Comparison of ENCODE assay signal across 1 cellular context in the genomic region with DNA sequence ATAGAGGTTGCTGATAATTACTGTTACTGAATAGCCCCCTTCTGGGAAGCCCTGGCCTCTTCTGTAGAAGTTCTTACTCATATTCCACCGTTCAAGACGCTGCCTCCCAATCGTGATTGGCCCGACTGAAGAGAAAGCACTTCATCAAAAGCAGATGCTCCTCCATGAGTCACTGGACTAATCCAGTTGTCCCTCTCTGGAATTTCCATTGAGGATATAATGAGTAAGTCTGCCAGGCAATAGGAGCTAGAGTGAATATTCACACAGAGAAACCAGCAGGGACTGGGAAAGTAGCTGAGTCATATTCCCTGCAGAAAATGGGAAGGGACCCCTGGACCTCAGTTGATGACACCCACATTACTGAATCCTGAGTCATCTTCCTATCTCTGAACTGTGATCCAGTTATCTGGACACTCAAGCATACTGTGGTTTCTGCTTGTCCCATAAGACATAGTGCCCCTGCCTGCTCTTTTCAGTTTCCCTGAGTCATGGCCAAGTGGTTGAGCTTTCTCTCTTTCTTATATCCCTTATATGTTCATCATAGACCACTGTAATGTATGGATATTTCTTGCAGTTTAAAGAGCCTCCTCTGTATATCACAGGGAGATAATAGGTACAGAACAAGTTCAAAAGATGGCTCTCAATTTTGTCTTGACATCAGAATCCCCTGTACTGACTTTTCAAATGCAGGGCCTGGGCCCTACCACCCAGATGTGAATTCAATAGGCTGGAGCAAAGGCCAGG.
TF ChIP-seq lines count a peak whose summit lies in the region.

No MANE protein-coding gene starts in this region.

TF ChIP-seq in HepG2, 621 proteins besides CTCF, POLR2A, EP300 and RAD21 (continued from another document):
- TF ChIP-seq ZNF256 (CRISPR knock-in tag; conservative IDR thresholded peaks at IDR 0.05) (no peak), MAFK (conservative IDR thresholded peaks at IDR 0.05 in 1 of 2, IDR thresholded peaks at IDR 0.05 in 1 of 2; ENCODE audit: low read length in 2 of 2) (peak; percentile 37 to 54; a peak in 3 of 4 replicates), FOSL1 (CRISPR knock-in tag; IDR thresholded peaks at IDR 0.05; ENCODE audit: borderline replicate concordance) (0 out of 2 replicates have a peak, but pooled peaks have one; percentile 27), HNRNPL (IDR thresholded peaks at IDR 0.05; ENCODE audit: low read depth, low read length) (no peak), ATF3 (CRISPR knock-in tag; IDR thresholded peaks at IDR 0.05) (peak; percentile 75; the same call in 1 of the 2 replicates), NFE2L2 (IDR thresholded peaks at IDR 0.05; ENCODE audit: low read length) (peak; percentile 84), FOSL2 (CRISPR knock-in tag; IDR thresholded peaks at IDR 0.05) (peak; percentile 94), NFE2 (CRISPR knock-in tag; IDR thresholded peaks at IDR 0.05) (peak; percentile 62; the same call in 1 of the 2 replicates), MAFF (IDR thresholded peaks at IDR 0.05; ENCODE audit: low read depth, low read length) (peak; percentile 76), IKZF4 (CRISPR knock-in tag; IDR thresholded peaks at IDR 0.05; ENCODE audit: borderline replicate concordance, low read depth, not compliant biosample characterization) (no peak)
- TF ChIP-seq, protein P1, sequence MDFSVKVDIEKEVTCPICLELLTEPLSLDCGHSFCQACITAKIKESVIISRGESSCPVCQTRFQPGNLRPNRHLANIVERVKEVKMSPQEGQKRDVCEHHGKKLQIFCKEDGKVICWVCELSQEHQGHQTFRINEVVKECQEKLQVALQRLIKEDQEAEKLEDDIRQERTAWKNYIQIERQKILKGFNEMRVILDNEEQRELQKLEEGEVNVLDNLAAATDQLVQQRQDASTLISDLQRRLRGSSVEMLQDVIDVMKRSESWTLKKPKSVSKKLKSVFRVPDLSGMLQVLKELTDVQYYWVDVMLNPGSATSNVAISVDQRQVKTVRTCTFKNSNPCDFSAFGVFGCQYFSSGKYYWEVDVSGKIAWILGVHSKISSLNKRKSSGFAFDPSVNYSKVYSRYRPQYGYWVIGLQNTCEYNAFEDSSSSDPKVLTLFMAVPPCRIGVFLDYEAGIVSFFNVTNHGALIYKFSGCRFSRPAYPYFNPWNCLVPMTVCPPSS (IDR thresholded peaks at IDR 0.05): no peak
- TF ChIP-seq, protein P2, sequence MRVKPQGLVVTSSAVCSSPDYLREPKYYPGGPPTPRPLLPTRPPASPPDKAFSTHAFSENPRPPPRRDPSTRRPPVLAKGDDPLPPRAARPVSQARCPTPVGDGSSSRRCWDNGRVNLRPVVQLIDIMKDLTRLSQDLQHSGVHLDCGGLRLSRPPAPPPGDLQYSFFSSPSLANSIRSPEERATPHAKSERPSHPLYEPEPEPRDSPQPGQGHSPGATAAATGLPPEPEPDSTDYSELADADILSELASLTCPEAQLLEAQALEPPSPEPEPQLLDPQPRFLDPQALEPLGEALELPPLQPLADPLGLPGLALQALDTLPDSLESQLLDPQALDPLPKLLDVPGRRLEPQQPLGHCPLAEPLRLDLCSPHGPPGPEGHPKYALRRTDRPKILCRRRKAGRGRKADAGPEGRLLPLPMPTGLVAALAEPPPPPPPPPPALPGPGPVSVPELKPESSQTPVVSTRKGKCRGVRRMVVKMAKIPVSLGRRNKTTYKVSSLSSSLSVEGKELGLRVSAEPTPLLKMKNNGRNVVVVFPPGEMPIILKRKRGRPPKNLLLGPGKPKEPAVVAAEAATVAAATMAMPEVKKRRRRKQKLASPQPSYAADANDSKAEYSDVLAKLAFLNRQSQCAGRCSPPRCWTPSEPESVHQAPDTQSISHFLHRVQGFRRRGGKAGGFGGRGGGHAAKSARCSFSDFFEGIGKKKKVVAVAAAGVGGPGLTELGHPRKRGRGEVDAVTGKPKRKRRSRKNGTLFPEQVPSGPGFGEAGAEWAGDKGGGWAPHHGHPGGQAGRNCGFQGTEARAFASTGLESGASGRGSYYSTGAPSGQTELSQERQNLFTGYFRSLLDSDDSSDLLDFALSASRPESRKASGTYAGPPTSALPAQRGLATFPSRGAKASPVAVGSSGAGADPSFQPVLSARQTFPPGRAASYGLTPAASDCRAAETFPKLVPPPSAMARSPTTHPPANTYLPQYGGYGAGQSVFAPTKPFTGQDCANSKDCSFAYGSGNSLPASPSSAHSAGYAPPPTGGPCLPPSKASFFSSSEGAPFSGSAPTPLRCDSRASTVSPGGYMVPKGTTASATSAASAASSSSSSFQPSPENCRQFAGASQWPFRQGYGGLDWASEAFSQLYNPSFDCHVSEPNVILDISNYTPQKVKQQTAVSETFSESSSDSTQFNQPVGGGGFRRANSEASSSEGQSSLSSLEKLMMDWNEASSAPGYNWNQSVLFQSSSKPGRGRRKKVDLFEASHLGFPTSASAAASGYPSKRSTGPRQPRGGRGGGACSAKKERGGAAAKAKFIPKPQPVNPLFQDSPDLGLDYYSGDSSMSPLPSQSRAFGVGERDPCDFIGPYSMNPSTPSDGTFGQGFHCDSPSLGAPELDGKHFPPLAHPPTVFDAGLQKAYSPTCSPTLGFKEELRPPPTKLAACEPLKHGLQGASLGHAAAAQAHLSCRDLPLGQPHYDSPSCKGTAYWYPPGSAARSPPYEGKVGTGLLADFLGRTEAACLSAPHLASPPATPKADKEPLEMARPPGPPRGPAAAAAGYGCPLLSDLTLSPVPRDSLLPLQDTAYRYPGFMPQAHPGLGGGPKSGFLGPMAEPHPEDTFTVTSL (CRISPR knock-in tag; IDR thresholded peaks at IDR 0.05; ENCODE audit: borderline replicate concordance): no peak
